Comparison of ENCODE assay signal across 9 cellular contexts in the genomic region with DNA sequence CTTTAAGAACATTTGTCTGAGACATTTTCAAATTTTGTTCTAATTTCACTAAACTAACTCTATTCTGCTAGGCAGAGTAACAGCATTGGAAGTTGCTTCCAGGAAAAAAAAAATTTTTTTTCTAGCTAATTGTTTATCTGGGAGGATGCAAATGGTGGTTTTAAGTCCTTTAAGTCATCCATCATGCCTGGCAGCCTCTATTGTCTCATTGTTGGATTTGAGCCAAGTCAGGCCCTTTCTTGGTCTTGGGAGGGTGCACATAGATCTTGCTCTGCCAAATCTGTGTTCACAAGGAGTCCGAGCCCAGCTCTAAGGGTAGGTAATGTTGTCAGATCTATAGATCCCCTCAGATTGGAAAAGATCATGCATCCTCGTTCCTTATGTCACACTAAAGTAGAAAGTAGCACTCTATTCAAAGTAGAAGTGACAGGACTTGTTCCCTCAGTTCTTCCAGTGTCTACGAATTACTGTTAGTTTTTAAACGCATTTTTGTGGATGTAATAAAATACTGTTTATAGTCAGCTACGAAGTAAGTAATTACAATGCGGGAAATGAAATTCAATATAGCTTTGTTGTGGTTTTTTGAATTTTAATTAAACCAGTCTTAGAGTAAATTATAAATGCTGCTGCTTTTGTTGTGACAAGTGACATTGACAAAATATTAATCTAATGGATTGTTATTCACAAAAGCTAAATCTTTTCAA.
DNase-seq lines count a peak whose midpoint lies in the region; ATAC-seq and TF ChIP-seq lines count a peak whose summit lies in the region.
"Had no signal": no experiment of that assay in that cellular context is flagged by ENCODE, and none has a peak within 500 bp of the region (broad histone marks: within the 10 kb centered on the region; RNA-seq: fewer than 3 reads in every experiment).

No MANE protein-coding gene starts in this region.

- H3K4me3 ChIP-seq in cardiac fibroblast (replicated peaks in 1 of 2; ENCODE audit: low read depth in 2 of 2, low read length in 2 of 2) (no peak overlapping the region), parathyroid adenoma (ENCODE audit: low read depth, low read length) (no peak overlapping the region)
- H3K4me3 ChIP-seq in CD8-positive, alpha-beta T cell (ENCODE audit: low read depth, low read length) = no peak overlapping the region
- H3K4me3 ChIP-seq: PC-9 had no signal

- POLR2A ChIA-PET in CD8-positive, alpha-beta T cell (lab: Charles Lee) = no interaction called here

- no peak for TF ChIP-seq CTCF in cardiac fibroblast (IDR thresholded peaks at IDR 0.05; ENCODE audit: low read depth, low read length)
- no peak for TF ChIP-seq CTCF in parathyroid adenoma (IDR thresholded peaks at IDR 0.05)
- no peak for TF ChIP-seq CTCF in CD8-positive, alpha-beta T cell (IDR thresholded peaks at IDR 0.05)

- peak overlapping the region; percentile 24 for H3K4me2 ChIP-seq in parathyroid adenoma (ENCODE audit: low read length)
- H3K4me2 ChIP-seq: PC-9 had no signal

- no peak overlapping the region for H3K27ac ChIP-seq in parathyroid adenoma
- H3K27ac ChIP-seq in CD8-positive, alpha-beta T cell (ENCODE audit: low read depth, low read length) = no peak overlapping the region
- H3K27ac ChIP-seq: PC-9 had no signal

- peaks cover 3% of the 10 kb centered on the region for H3K4me1 Mint-ChIP-seq in CD8-positive, alpha-beta T cell (ENCODE audit: low read depth)

- intact Hi-C loops in CD8-positive, alpha-beta T cell (cut with DNase I, micrococcal nuclease) = no loop called here

- no peak for ATAC-seq in CD8-positive, alpha-beta T cell
- ATAC-seq in GM21619 (IDR thresholded peaks at IDR 0.05; ENCODE audit: unreplicated experiment) = no peak

- DNase-seq in G401 (ENCODE audit: low spot score) (peak; percentile 35), NCI-H2227 (lab: John Stamatoyannopoulos, UW; ENCODE audit: unreplicated experiment) (peak; percentile 94), cardiac fibroblast (ENCODE audit: low read depth in 2 of 2) (peak; percentile 84 to 86), SIG-M5 (lab: John Stamatoyannopoulos, UW) (no peak)
- no peak for DNase-seq in CD8-positive, alpha-beta T cell
- no peak for DNase-seq in activated CD4-positive, CD25-positive, alpha-beta regulatory T cell treated with anti-CD3 and anti-CD28 coated beads, Interleukin-2, amount 50 U/mL, for 72 hours

- H3K4me1 ChIP-seq in parathyroid adenoma = peaks cover 2% of the 10 kb centered on the region
- H3K4me1 ChIP-seq in CD8-positive, alpha-beta T cell (ENCODE audit: insufficient read depth, low read length) = no peaks in the 10 kb centered on the region

- CTCF ChIA-PET in CD8-positive, alpha-beta T cell (lab: Charles Lee) = no interaction called here

- H3K9me3 ChIP-seq in parathyroid adenoma (ENCODE audit: control insufficient read depth, low read length) = no peaks in the 10 kb centered on the region
- no peaks in the 10 kb centered on the region for H3K9me3 ChIP-seq in CD8-positive, alpha-beta T cell (ENCODE audit: low read length)

- no peaks in the 10 kb centered on the region for H3K36me3 Mint-ChIP-seq in CD8-positive, alpha-beta T cell

- H2AFZ ChIP-seq in parathyroid adenoma = no peak overlapping the region
- H2AFZ ChIP-seq: PC-9 had no signal

- H3K9ac ChIP-seq in parathyroid adenoma = no peak overlapping the region

- H3K27me3 ChIP-seq in parathyroid adenoma (ENCODE audit: control insufficient read depth, insufficient read depth, low read length) = no peaks in the 10 kb centered on the region
- no peaks in the 10 kb centered on the region for H3K27me3 ChIP-seq in CD8-positive, alpha-beta T cell (ENCODE audit: insufficient read depth, low read length)

- H3K36me3 ChIP-seq in parathyroid adenoma (ENCODE audit: control insufficient read depth, insufficient read depth, low read length) = no peaks in the 10 kb centered on the region
- no peaks in the 10 kb centered on the region for H3K36me3 ChIP-seq in CD8-positive, alpha-beta T cell (ENCODE audit: insufficient read depth, low read length)

- no peaks in the 10 kb centered on the region for H3K9me3 Mint-ChIP-seq in CD8-positive, alpha-beta T cell

- H3K79me2 ChIP-seq in parathyroid adenoma = no peaks in the 10 kb centered on the region

- no peak overlapping the region for H3K27ac Mint-ChIP-seq in CD8-positive, alpha-beta T cell

- in situ Hi-C loops in G401 (cut with HindIII; ENCODE audit: low sequenced_read_pairs) = no loop called here

- peaks cover 17% of the 10 kb centered on the region for H3K27me3 Mint-ChIP-seq in CD8-positive, alpha-beta T cell (ENCODE audit: low read depth)

- no peak overlapping the region for H3K4me3 Mint-ChIP-seq in CD8-positive, alpha-beta T cell

Comparison
In these comparisons a context has a peak if more than half of its experiments do, and no peak if none do; other contexts are left out.
1. DNase-seq: peak in G401 (single experiment), NCI-H2227 (single experiment) and cardiac fibroblast (2 of 2); none in CD8-positive, alpha-beta T cell (0 of 7), SIG-M5 (single experiment) and activated CD4-positive, CD25-positive, alpha-beta regulatory T cell treated with anti-CD3 and anti-CD28 coated beads, Interleukin-2, amount 50 U/mL, for 72 hours (single experiment).